ENCODE assay signal across 8 cellular contexts in the genomic region with DNA sequence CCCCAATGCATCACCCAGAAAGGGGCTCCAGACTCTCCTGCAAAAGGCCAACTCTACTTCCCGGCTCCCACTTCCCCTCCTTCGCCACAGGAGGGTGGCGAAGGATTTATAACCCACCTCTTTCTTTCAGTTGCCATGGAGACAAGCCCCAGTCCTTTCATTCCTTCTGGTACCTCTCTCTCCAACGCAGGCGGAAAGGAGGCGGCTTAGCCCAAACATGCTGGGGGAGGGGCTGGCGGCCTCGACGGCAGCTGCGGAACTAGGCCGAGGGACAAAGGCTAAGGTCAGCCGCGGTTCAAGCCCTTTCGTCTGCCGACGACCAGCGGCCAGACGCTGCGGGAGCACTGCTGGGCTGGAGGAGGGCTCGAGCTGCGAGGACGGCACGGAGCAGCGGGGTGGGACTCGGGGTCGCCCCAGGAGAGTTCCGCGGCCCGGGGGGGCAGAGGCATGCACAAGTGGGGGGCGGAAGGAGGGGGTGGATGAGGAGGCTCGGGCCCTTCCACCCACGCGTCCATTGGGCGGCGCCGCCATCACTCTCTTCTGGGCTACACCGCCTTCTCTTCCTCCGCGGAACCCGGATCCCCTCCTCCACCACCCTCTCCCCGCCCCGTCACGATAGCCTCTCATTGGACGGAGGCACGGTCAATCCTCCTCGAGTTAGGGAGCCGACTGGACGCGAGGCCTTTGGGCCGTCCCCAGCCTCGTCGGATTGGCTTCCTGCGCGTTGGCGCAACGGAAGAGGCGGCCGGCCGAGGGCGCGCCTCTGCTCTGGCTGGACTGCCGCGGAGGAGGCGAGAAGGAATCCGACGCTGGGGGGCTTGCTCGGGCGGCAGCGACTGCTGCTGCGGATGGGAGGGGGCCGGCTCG. TPM values are rescaled to one million over a fixed set of nuclear protein-coding genes. Genes with fewer than 3 reads are reported as not detected.
DNase-seq lines count a peak whose midpoint lies in the region; ATAC-seq and TF ChIP-seq lines count a peak whose summit lies in the region.

A gene (plus strand): TSS at position 766 of the 867 bp plus-strand sequence.

- DNase-seq in GM12864 (ENCODE audit: low read depth) (peak; percentile 95), NCI-H1092 treated with DMSO at 0.1 percent for 48 hours (lab: John Stamatoyannopoulos, UW) (peak; percentile 98), SKM-1 (lab: John Stamatoyannopoulos, UW; ENCODE audit: unreplicated experiment) (peak; percentile 74), globus pallidus (ENCODE audit: low spot score) (peak; percentile 99), occipital lobe (lab: John Stamatoyannopoulos, UW) (peak; percentile 99)
- DNase-seq in activated naive CD4-positive, alpha-beta T cell treated with anti-CD3 and anti-CD28 coated beads, Interleukin-2, amount 50 U/mL, for 72 hours (ENCODE audit: low spot score in 2 of 2), result peak; percentile 96 to 99

- H3K27ac ChIP-seq in temporal lobe (ENCODE audit: low read depth, low read length), result peak within 1 kb of the TSS; percentile 96

- peak within 1 kb of the TSS; percentile 95 to 99 for H3K27ac Mint-ChIP-seq in activated naive CD4-positive, alpha-beta T cell treated with anti-CD3 and anti-CD28 coated beads, Interleukin-2, amount 50 U/mL, for 72 hours

- peak within 1 kb of the TSS; percentile 74 for H3K4me3 ChIP-seq in GM12864 (ENCODE audit: low read depth, low read length)

- H3K36me3 Mint-ChIP-seq in activated naive CD4-positive, alpha-beta T cell treated with anti-CD3 and anti-CD28 coated beads, Interleukin-2, amount 50 U/mL, for 72 hours, result peaks cover 30 to 52% of the 10 kb centered on the region in 2 donors

- TF ChIP-seq CTCF in GM12864 (IDR thresholded peaks at IDR 0.05; ENCODE audit: low read depth, low read length, missing control alignments), result peak; percentile 44

- no peaks in the 10 kb centered on the region for H3K9me3 Mint-ChIP-seq in activated naive CD4-positive, alpha-beta T cell treated with anti-CD3 and anti-CD28 coated beads, Interleukin-2, amount 50 U/mL, for 72 hours

- ATAC-seq in HG02623 (IDR thresholded peaks at IDR 0.05; ENCODE audit: unreplicated experiment), result peak; percentile 93
- peak; percentile 97 to 98 for ATAC-seq in activated naive CD4-positive, alpha-beta T cell treated with anti-CD3 and anti-CD28 coated beads, Interleukin-2, amount 50 U/mL, for 72 hours

RNA-seq across cellular contexts. Expression of the gene that starts here (rescaled TPM):
- 10 to 100 TPM; 56.0 to 64.7 TPM for total RNA-seq in activated naive CD4-positive, alpha-beta T cell treated with anti-CD3 and anti-CD28 coated beads, Interleukin-2, amount 50 U/mL, for 72 hours
- total RNA-seq in occipital lobe (61.6 TPM), temporal lobe (35.2 TPM)

Comparison
In these comparisons a context has a peak if more than half of its experiments do, and no peak if none do; other contexts are left out.
1. Peak in every context shown above with its lines: DNase-seq, ATAC-seq, H3K4me3 ChIP-seq and H3K27ac ChIP-seq.